8 cellular contexts compared by ENCODE assay signal in genomic region chr17:7242717-7243576, GRCh38. TPM values are rescaled to one million over a fixed set of nuclear protein-coding genes. Genes with fewer than 3 reads are reported as not detected.
A peak's percentile ranks its signal among the peaks of the same experiment; 100 is the strongest.
DNase-seq lines count a peak whose midpoint lies in the region; ATAC-seq and TF ChIP-seq lines count a peak whose summit lies in the region.

No MANE protein-coding gene starts in this region.

- ATAC-seq in GM21717 (IDR thresholded peaks at IDR 0.05; ENCODE audit: unreplicated experiment), result peak; percentile 38
- ATAC-seq in stimulated activated naive CD8-positive, alpha-beta T cell treated with anti-CD3 and anti-CD28 coated beads, Interleukin-15, Interleukin-2, amounts not matched to agents 100 U/mL and 50 U/mL, for 24 hours, result peak; percentile 52

- no peaks in the 10 kb centered on the region for H3K27me3 Mint-ChIP-seq in nephron progenitor cell (ENCODE audit: low read depth, poor library complexity)

- peak; percentile 85 for DNase-seq in DMS114 treated with DMSO at 0.1 percent for 48 hours (lab: John Stamatoyannopoulos, UW; ENCODE audit: unreplicated experiment)
- DNase-seq in LHCN-M2 (ENCODE audit: low read depth), result peak; percentile 94
- peak; percentile 92 for DNase-seq in RPMI8226
- DNase-seq in activated effector memory CD4-positive, alpha-beta T cell treated with Interleukin-2 at 50 U/mL for 16 hours, result peak; percentile 89
- peak; percentile 91 for DNase-seq in fibroblast of the conjunctiva (ENCODE audit: low read depth)
- peak; percentile 94 for DNase-seq in nephron progenitor cell
- DNase-seq in stimulated activated naive CD8-positive, alpha-beta T cell treated with anti-CD3 and anti-CD28 coated beads, Interleukin-15, Interleukin-2, amounts not matched to agents 100 U/mL and 50 U/mL, for 24 hours, result peak; percentile 93

- peak overlapping the region; percentile 100 for H3K27ac Mint-ChIP-seq in nephron progenitor cell

- peaks cover 34% of the 10 kb centered on the region for H3K4me1 Mint-ChIP-seq in nephron progenitor cell

- peaks cover 40% of the 10 kb centered on the region for H3K36me3 Mint-ChIP-seq in nephron progenitor cell (ENCODE audit: low read depth)

- no peaks in the 10 kb centered on the region for H3K9me3 Mint-ChIP-seq in nephron progenitor cell

- H3K4me3 Mint-ChIP-seq in nephron progenitor cell, result peak overlapping the region; percentile 98

- no peak for TF ChIP-seq CTCF in nephron progenitor cell (IDR thresholded peaks at IDR 0.05)

RNA-seq across cellular contexts. Expression of gene GABARAP, which starts 0.7 kb away (rescaled TPM):
- total RNA-seq in LHCN-M2 (2014; rRNA removed), result 161 and 171 TPM in 2 replicates
- 848 TPM for polyA plus RNA-seq in LHCN-M2 (2012)

RNA-seq across cellular contexts. Expression of gene PHF23, which starts 3.7 kb away (rescaled TPM):
- 54.7 and 56.4 TPM in 2 replicates for total RNA-seq in LHCN-M2 (2014; rRNA removed)
- 53.1 TPM for polyA plus RNA-seq in LHCN-M2 (2012)

RNA-seq across cellular contexts. Expression of gene CTDNEP1, which starts 8.6 kb away (rescaled TPM):
- total RNA-seq in LHCN-M2 (2014; rRNA removed), result 59.1 and 65.5 TPM in 2 replicates
- 138 TPM for polyA plus RNA-seq in LHCN-M2 (2012)

RNA-seq across cellular contexts. Expression of gene DVL2, which starts 8.6 kb away (rescaled TPM):
- 64.8 and 71.4 TPM in 2 replicates for total RNA-seq in LHCN-M2 (2014; rRNA removed)
- polyA plus RNA-seq in LHCN-M2 (2012), result 41.3 TPM

RNA-seq across cellular contexts. Expression of gene ELP5, which starts 9.1 kb away (rescaled TPM):
- total RNA-seq in LHCN-M2 (2014; rRNA removed), result 52.6 and 58.2 TPM in 2 replicates
- polyA plus RNA-seq in LHCN-M2 (2012), result 104 TPM

Comparison
In these comparisons a context has a peak if more than half of its experiments do, and no peak if none do; other contexts are left out.
1. Peak in every context shown above with its lines: DNase-seq and ATAC-seq.